9 cellular contexts compared by ENCODE assay signal in genomic region chr4:186504771-186505170, GRCh38. TPM values are rescaled to one million over a fixed set of nuclear protein-coding genes. Genes with fewer than 3 reads are reported as not detected.
"Had no signal": no experiment of that assay in that cellular context is flagged by ENCODE, and none has a peak within 500 bp of the region (broad histone marks: within the 10 kb centered on the region; RNA-seq: fewer than 3 reads in every experiment).

No MANE protein-coding gene starts in this region.

RNA-seq across cellular contexts. Expression of gene MTNR1A, which starts 50.6 kb away (rescaled TPM):
- total RNA-seq: OCI-LY7, PC-3, PC-9, Peyer's patch, Right ventricle myocardium inferior, Right ventricle myocardium superior, RPMI7951, SJCRH30, SK-MEL-5 had no signal
